1 cellular context compared by ENCODE assay signal in the genomic region with DNA sequence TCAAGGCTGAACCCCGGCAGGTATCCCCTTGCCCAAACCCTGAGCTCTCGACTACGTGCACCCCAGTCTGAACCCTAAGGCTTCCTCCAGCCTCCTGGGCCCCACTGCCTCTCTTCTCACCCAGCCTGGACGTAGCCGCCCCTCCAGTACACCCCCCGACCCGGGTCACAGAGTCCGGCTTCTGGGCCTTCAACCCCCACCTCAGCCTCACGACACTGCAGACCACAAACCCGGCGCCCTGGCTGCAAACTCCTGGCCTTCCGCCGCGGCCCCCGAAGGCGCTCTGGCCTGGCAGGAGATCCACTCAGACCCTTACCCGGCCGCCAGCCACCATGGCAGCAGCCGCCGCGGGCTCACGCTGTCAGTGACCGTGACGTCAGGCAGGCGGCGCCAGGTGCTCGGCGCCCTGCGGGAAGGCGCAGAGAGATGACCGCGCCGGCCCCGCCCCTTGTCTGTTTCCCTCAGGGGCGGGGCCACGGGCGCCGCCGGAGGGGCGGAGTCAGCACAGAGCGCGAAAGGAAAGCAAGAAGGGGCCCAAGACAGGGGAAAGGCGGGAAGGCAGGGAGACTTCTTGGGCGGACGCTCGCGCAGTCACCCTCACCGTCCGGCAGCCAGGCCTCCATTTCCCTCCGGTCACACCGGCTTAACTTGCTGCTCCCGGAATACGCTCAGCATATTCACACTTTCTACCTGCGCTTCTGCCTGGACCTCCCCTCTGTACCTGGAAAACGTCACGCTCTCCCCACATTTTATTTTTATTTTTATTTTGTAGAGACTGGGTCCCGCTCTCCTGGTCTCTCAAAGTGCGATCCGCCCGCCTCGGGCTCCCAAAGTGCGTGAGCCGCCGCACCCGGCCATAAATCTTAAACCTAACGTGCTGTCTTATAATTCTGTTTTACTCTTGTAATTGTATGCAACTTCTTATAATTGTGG.
A peak's percentile ranks its signal among the peaks of the same experiment; 100 is the strongest.
TF ChIP-seq lines count a peak whose summit lies in the region.

A gene with protein sequence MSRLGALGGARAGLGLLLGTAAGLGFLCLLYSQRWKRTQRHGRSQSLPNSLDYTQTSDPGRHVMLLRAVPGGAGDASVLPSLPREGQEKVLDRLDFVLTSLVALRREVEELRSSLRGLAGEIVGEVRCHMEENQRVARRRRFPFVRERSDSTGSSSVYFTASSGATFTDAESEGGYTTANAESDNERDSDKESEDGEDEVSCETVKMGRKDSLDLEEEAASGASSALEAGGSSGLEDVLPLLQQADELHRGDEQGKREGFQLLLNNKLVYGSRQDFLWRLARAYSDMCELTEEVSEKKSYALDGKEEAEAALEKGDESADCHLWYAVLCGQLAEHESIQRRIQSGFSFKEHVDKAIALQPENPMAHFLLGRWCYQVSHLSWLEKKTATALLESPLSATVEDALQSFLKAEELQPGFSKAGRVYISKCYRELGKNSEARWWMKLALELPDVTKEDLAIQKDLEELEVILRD (minus strand): TSS at position 372 of the 933 bp plus-strand sequence. CDS start 471 bp downstream, outside the sequence.

TF ChIP-seq in HepG2, 621 proteins besides CTCF, POLR2A, EP300 and RAD21 (continued from another document and continues in another):
- TF ChIP-seq SATB2 (CRISPR knock-in tag; IDR thresholded peaks at IDR 0.05): no peak
- no peak; the same call in 1 of the 2 replicates for TF ChIP-seq MEIS2 (CRISPR knock-in tag; IDR thresholded peaks at IDR 0.05)
- no peak for TF ChIP-seq TRIM24 (CRISPR knock-in tag; IDR thresholded peaks at IDR 0.05)
- TF ChIP-seq, protein P1, sequence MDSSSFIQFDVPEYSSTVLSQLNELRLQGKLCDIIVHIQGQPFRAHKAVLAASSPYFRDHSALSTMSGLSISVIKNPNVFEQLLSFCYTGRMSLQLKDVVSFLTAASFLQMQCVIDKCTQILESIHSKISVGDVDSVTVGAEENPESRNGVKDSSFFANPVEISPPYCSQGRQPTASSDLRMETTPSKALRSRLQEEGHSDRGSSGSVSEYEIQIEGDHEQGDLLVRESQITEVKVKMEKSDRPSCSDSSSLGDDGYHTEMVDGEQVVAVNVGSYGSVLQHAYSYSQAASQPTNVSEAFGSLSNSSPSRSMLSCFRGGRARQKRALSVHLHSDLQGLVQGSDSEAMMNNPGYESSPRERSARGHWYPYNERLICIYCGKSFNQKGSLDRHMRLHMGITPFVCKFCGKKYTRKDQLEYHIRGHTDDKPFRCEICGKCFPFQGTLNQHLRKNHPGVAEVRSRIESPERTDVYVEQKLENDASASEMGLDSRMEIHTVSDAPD (CRISPR knock-in tag; IDR thresholded peaks at IDR 0.05): no peak
- TF ChIP-seq RXRB (CRISPR knock-in tag; IDR thresholded peaks at IDR 0.05; ENCODE audit: borderline replicate concordance): peak; percentile 29; the same call in 1 of the 2 replicates
- TF ChIP-seq, protein P2, sequence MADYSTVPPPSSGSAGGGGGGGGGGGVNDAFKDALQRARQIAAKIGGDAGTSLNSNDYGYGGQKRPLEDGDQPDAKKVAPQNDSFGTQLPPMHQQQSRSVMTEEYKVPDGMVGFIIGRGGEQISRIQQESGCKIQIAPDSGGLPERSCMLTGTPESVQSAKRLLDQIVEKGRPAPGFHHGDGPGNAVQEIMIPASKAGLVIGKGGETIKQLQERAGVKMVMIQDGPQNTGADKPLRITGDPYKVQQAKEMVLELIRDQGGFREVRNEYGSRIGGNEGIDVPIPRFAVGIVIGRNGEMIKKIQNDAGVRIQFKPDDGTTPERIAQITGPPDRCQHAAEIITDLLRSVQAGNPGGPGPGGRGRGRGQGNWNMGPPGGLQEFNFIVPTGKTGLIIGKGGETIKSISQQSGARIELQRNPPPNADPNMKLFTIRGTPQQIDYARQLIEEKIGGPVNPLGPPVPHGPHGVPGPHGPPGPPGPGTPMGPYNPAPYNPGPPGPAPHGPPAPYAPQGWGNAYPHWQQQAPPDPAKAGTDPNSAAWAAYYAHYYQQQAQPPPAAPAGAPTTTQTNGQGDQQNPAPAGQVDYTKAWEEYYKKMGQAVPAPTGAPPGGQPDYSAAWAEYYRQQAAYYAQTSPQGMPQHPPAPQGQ (CRISPR knock-in tag; IDR thresholded peaks at IDR 0.05; ENCODE audit: borderline replicate concordance): no peak
- no peak for TF ChIP-seq RCOR2 (CRISPR knock-in tag; IDR thresholded peaks at IDR 0.05)
- no peak for TF ChIP-seq HNF4G (IDR thresholded peaks at IDR 0.05; ENCODE audit: borderline replicate concordance, low read depth, low read length)
- TF ChIP-seq HNF4G (CRISPR knock-in tag; IDR thresholded peaks at IDR 0.05; ENCODE audit: borderline replicate concordance, low read depth): 0 out of 2 replicates have a peak, but pooled peaks have one; percentile 29
- no peak for TF ChIP-seq SP140L (CRISPR knock-in tag; IDR thresholded peaks at IDR 0.05; ENCODE audit: borderline replicate concordance)
- TF ChIP-seq ZNF572 (CRISPR knock-in tag; IDR thresholded peaks at IDR 0.05): no peak; the same call in 1 of the 2 replicates
- TF ChIP-seq RORA (CRISPR knock-in tag; IDR thresholded peaks at IDR 0.05): no peak
- no peak for TF ChIP-seq PRMT3 (CRISPR knock-in tag; IDR thresholded peaks at IDR 0.05; ENCODE audit: borderline replicate concordance, low read depth)
- peak; percentile 91 for TF ChIP-seq PHF8 (CRISPR knock-in tag; IDR thresholded peaks at IDR 0.05)
- TF ChIP-seq, protein P3, sequence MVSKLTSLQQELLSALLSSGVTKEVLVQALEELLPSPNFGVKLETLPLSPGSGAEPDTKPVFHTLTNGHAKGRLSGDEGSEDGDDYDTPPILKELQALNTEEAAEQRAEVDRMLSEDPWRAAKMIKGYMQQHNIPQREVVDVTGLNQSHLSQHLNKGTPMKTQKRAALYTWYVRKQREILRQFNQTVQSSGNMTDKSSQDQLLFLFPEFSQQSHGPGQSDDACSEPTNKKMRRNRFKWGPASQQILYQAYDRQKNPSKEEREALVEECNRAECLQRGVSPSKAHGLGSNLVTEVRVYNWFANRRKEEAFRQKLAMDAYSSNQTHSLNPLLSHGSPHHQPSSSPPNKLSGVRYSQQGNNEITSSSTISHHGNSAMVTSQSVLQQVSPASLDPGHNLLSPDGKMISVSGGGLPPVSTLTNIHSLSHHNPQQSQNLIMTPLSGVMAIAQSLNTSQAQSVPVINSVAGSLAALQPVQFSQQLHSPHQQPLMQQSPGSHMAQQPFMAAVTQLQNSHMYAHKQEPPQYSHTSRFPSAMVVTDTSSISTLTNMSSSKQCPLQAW (CRISPR knock-in tag; IDR thresholded peaks at IDR 0.05): peak; percentile 77
- no peak for TF ChIP-seq FOXJ3 (CRISPR knock-in tag; IDR thresholded peaks at IDR 0.05; ENCODE audit: borderline replicate concordance)
- peak; percentile 88 for TF ChIP-seq YY1 (IDR thresholded peaks at IDR 0.05; ENCODE audit: insufficient read depth, insufficient replicate concordance, low read depth, low read length)
- TF ChIP-seq, protein P4, sequence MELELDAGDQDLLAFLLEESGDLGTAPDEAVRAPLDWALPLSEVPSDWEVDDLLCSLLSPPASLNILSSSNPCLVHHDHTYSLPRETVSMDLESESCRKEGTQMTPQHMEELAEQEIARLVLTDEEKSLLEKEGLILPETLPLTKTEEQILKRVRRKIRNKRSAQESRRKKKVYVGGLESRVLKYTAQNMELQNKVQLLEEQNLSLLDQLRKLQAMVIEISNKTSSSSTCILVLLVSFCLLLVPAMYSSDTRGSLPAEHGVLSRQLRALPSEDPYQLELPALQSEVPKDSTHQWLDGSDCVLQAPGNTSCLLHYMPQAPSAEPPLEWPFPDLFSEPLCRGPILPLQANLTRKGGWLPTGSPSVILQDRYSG (CRISPR knock-in tag; IDR thresholded peaks at IDR 0.05): no peak
- TF ChIP-seq ASH2L (IDR thresholded peaks at IDR 0.05; ENCODE audit: insufficient read length, low read depth, low read length): peak; percentile 65
- TF ChIP-seq EED (CRISPR knock-in tag; IDR thresholded peaks at IDR 0.05): no peak
- TF ChIP-seq TBP (CRISPR knock-in tag; IDR thresholded peaks at IDR 0.05): no peak
- TF ChIP-seq ZNF891 (CRISPR knock-in tag; IDR thresholded peaks at IDR 0.05): 0 out of 2 replicates have a peak, but pooled peaks have one; percentile 21
- 0 out of 2 replicates have a peak, but pooled peaks have one; percentile 71 for TF ChIP-seq ZNF451 (CRISPR knock-in tag; IDR thresholded peaks at IDR 0.05)
- TF ChIP-seq TCF12 (IDR thresholded peaks at IDR 0.05): no peak
- TF ChIP-seq TCF12 (CRISPR knock-in tag; IDR thresholded peaks at IDR 0.05): no peak
- no peak for TF ChIP-seq SRSF4 (IDR thresholded peaks at IDR 0.05; ENCODE audit: low read depth, low read length, poor library complexity, severe bottlenecking)
- no peak for TF ChIP-seq CHD4 (IDR thresholded peaks at IDR 0.05; ENCODE audit: borderline replicate concordance, low read length)
- TF ChIP-seq, protein P5, sequence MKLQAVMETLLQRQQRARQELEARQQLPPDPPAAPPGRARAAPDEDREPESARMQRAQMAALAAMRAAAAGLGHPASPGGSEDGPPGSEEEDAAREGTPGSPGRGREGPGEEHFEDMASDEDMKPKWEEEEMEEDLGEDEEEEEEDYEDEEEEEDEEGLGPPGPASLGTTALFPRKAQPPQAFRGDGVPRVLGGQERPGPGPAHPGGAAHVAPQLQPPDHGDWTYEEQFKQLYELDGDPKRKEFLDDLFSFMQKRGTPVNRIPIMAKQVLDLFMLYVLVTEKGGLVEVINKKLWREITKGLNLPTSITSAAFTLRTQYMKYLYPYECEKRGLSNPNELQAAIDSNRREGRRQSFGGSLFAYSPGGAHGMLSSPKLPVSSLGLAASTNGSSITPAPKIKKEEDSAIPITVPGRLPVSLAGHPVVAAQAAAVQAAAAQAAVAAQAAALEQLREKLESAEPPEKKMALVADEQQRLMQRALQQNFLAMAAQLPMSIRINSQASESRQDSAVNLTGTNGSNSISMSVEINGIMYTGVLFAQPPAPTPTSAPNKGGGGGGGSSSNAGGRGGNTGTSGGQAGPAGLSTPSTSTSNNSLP (IDR thresholded peaks at IDR 0.05; ENCODE audit: low read depth, low read length): no peak
- no peak for TF ChIP-seq KDM6A (CRISPR knock-in tag; IDR thresholded peaks at IDR 0.05; ENCODE audit: low read depth)
- TF ChIP-seq, protein P6, sequence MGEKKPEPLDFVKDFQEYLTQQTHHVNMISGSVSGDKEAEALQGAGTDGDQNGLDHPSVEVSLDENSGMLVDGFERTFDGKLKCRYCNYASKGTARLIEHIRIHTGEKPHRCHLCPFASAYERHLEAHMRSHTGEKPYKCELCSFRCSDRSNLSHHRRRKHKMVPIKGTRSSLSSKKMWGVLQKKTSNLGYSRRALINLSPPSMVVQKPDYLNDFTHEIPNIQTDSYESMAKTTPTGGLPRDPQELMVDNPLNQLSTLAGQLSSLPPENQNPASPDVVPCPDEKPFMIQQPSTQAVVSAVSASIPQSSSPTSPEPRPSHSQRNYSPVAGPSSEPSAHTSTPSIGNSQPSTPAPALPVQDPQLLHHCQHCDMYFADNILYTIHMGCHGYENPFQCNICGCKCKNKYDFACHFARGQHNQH (CRISPR knock-in tag; IDR thresholded peaks at IDR 0.05): peak; percentile 82
- no peak; the same call in 1 of the 2 replicates for TF ChIP-seq ARID2 (CRISPR knock-in tag; IDR thresholded peaks at IDR 0.05; ENCODE audit: borderline replicate concordance)
- TF ChIP-seq, protein P7, sequence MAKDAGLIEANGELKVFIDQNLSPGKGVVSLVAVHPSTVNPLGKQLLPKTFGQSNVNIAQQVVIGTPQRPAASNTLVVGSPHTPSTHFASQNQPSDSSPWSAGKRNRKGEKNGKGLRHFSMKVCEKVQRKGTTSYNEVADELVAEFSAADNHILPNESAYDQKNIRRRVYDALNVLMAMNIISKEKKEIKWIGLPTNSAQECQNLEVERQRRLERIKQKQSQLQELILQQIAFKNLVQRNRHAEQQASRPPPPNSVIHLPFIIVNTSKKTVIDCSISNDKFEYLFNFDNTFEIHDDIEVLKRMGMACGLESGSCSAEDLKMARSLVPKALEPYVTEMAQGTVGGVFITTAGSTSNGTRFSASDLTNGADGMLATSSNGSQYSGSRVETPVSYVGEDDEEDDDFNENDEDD (CRISPR knock-in tag; IDR thresholded peaks at IDR 0.05; ENCODE audit: borderline replicate concordance): peak; percentile 92
- TF ChIP-seq, protein P8, sequence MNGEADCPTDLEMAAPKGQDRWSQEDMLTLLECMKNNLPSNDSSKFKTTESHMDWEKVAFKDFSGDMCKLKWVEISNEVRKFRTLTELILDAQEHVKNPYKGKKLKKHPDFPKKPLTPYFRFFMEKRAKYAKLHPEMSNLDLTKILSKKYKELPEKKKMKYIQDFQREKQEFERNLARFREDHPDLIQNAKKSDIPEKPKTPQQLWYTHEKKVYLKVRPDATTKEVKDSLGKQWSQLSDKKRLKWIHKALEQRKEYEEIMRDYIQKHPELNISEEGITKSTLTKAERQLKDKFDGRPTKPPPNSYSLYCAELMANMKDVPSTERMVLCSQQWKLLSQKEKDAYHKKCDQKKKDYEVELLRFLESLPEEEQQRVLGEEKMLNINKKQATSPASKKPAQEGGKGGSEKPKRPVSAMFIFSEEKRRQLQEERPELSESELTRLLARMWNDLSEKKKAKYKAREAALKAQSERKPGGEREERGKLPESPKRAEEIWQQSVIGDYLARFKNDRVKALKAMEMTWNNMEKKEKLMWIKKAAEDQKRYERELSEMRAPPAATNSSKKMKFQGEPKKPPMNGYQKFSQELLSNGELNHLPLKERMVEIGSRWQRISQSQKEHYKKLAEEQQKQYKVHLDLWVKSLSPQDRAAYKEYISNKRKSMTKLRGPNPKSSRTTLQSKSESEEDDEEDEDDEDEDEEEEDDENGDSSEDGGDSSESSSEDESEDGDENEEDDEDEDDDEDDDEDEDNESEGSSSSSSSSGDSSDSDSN (CRISPR knock-in tag; IDR thresholded peaks at IDR 0.05): peak; percentile 50; the same call in 1 of the 2 replicates
- TF ChIP-seq ZFP1 (CRISPR knock-in tag; IDR thresholded peaks at IDR 0.05): peak; percentile 61; the same call in 1 of the 2 replicates
